12 cellular contexts compared by ENCODE assay signal in genomic region chr1:187691439-187691838, GRCh38.
DNase-seq lines count a peak whose midpoint lies in the region; ATAC-seq, FAIRE-seq and TF ChIP-seq lines count a peak whose summit lies in the region.
"Had no signal": no experiment of that assay in that cellular context is flagged by ENCODE, and none has a peak within 500 bp of the region (broad histone marks: within the 10 kb centered on the region; RNA-seq: fewer than 3 reads in every experiment).

No MANE protein-coding gene starts in this region.

- H3K4me3 ChIP-seq in AG10803 (ENCODE audit: low read length): no peak overlapping the region
- H3K4me3 ChIP-seq in IMR-90 (ENCODE audit: insufficient read depth, low read depth, low read length): no peak overlapping the region
- H3K4me3 ChIP-seq in keratinocyte (ENCODE audit: control insufficient read depth in 2 of 3, extremely low read depth in 1 of 3, insufficient read depth in 2 of 3, low read depth in 1 of 3, low read length in 3 of 3): peak overlapping the region in 1 of 3 experiments; percentile 10
- H3K4me3 ChIP-seq: sigmoid colon had no signal

- H4K8ac ChIP-seq in IMR-90 (ENCODE audit: low read depth in 2 of 2, low read length in 2 of 2): no peak overlapping the region

- H3K4me1 Mint-ChIP-seq in activated naive CD4-positive, alpha-beta T cell treated with anti-CD3 and anti-CD28 coated beads, Interleukin-2, amount 10 ng/mL, durations not matched to agents 7 days and 5 days: no peaks in the 10 kb centered on the region
- H3K4me1 Mint-ChIP-seq: CD14-positive monocyte had no signal

- no peak overlapping the region for H4K91ac ChIP-seq in IMR-90 (ENCODE audit: insufficient read depth, low read depth, low read length)

- H3K9me1 ChIP-seq in IMR-90 (ENCODE audit: insufficient read depth, low read length) (no peaks in the 10 kb centered on the region), keratinocyte (ENCODE audit: control insufficient read depth, extremely low read depth, insufficient read depth, low read length) (no peaks in the 10 kb centered on the region)

- no peak overlapping the region for H2BK5ac ChIP-seq in IMR-90 (ENCODE audit: low read depth, low read length, poor library complexity, severe bottlenecking)

- no peak overlapping the region for H3K56ac ChIP-seq in IMR-90 (ENCODE audit: extremely low read depth, insufficient read depth, low read length)

- H4K20me1 ChIP-seq in IMR-90 (ENCODE audit: insufficient read depth, low read length) (no peaks in the 10 kb centered on the region), keratinocyte (ENCODE audit: control insufficient read depth, extremely low read depth, insufficient read depth, low read length) (no peaks in the 10 kb centered on the region)

- H3K79me1 ChIP-seq in IMR-90 (ENCODE audit: low read depth in 1 of 2, low read length in 2 of 2): no peaks in the 10 kb centered on the region

- no peak for TF ChIP-seq CTCF in AG10803 (conservative IDR thresholded peaks at IDR 0.05; ENCODE audit: low read length)
- TF ChIP-seq CTCF in IMR-90 (conservative IDR thresholded peaks at IDR 0.05; ENCODE audit: low read depth, low read length): no peak
- no peak for TF ChIP-seq CTCF in keratinocyte (optimal IDR thresholded peaks at IDR 0.05 in 1 of 3, IDR thresholded peaks at IDR 0.05 in 1 of 3, conservative IDR thresholded peaks at IDR 0.05 in 1 of 3; ENCODE audit: extremely low read depth in 1 of 3, insufficient read depth in 2 of 3, low read length in 3 of 3)

- WGBS in IMR-90 (ENCODE audit: extremely low coverage in 2 of 2, insufficient read length in 1 of 2), 2 experiments: no CpG with 5 or more reads among the region's 2 CpGs

- H3K27me3 Mint-ChIP-seq in activated naive CD4-positive, alpha-beta T cell treated with anti-CD3 and anti-CD28 coated beads, Interleukin-2, amount 10 ng/mL, durations not matched to agents 7 days and 5 days: no peaks in the 10 kb centered on the region

- H2AFZ ChIP-seq in IMR-90 (replicated peaks; ENCODE audit: low read length, poor library complexity) (no peak overlapping the region), keratinocyte (ENCODE audit: control insufficient read depth, low read length) (peak overlapping the region; percentile 46)

- peaks cover 4% of the 10 kb centered on the region for H3K9me3 Mint-ChIP-seq in activated naive CD4-positive, alpha-beta T cell treated with anti-CD3 and anti-CD28 coated beads, Interleukin-2, amount 10 ng/mL, durations not matched to agents 7 days and 5 days

- peak overlapping the region; percentile 46 for H2AK5ac ChIP-seq in IMR-90 (ENCODE audit: low read depth, low read length)

- H3K4me3 Mint-ChIP-seq in activated naive CD4-positive, alpha-beta T cell treated with anti-CD3 and anti-CD28 coated beads, Interleukin-2, amount 10 ng/mL, durations not matched to agents 7 days and 5 days: no peak overlapping the region
- H3K4me3 Mint-ChIP-seq: CD14-positive monocyte had no signal

- H3K9ac ChIP-seq in IMR-90 (ENCODE audit: low read depth, low read length) (no peak overlapping the region), keratinocyte (ENCODE audit: control insufficient read depth, extremely low read depth, insufficient read depth, low read length) (no peak overlapping the region)

- H2BK20ac ChIP-seq in IMR-90 (ENCODE audit: low read depth, low read length): peak overlapping the region; percentile 45; the same call in 1 of the 2 replicates

- in situ Hi-C loops in IMR-90 (cut with MboI; ENCODE audit: low sequenced_read_pairs): no loop called here

- TF ChIP-seq RAD21 in IMR-90 (IDR thresholded peaks at IDR 0.05; ENCODE audit: low read length): no peak

- H3K36me3 ChIP-seq in IMR-90 (ENCODE audit: control insufficient read depth, insufficient read depth, low read length): no peaks in the 10 kb centered on the region
- H3K36me3 ChIP-seq in keratinocyte (ENCODE audit: control insufficient read depth in 2 of 2, extremely low read depth in 1 of 2, insufficient read depth in 2 of 2, low read length in 2 of 2): no peaks in the 10 kb centered on the region
- H3K36me3 ChIP-seq: sigmoid colon had no signal

- intact Hi-C loops in IMR-90 (cut with micrococcal nuclease): loop anchor here (10.0 kb wide), 1 partner anchor 427 kb away; no protein-coding TSS in a partner anchor

- H4K5ac ChIP-seq in IMR-90 (ENCODE audit: low read depth, low read length): no peak overlapping the region

- H3K36me3 Mint-ChIP-seq in activated naive CD4-positive, alpha-beta T cell treated with anti-CD3 and anti-CD28 coated beads, Interleukin-2, amount 10 ng/mL, durations not matched to agents 7 days and 5 days: no peaks in the 10 kb centered on the region
- H3K36me3 Mint-ChIP-seq: CD14-positive monocyte had no signal

- TF ChIP-seq POLR2A in IMR-90 (IDR thresholded peaks at IDR 0.05; ENCODE audit: low read depth, low read length): no peak

- CTCF ChIA-PET in IMR-90 (lab: Yijun Ruan, JAX): no interaction called here
- CTCF ChIA-PET in activated naive CD4-positive, alpha-beta T cell treated with anti-CD3 and anti-CD28 coated beads, Interleukin-2, amount 10 ng/mL, durations not matched to agents 7 days and 5 days (lab: Charles Lee): no interaction called here

- no peak overlapping the region; the same call in 1 of the 2 replicates for H3K4ac ChIP-seq in IMR-90 (ENCODE audit: low read depth, low read length)

- dilution Hi-C loops in IMR-90 (cut with HindIII; ENCODE audit: low sequenced_read_pairs, unreplicated experiment) (no loop called here), keratinocyte (cut with MboI; ENCODE audit: extremely low pct_ligation_motif_present, low sequenced_read_pairs) (no loop called here)

- no peak overlapping the region for H2AK9ac ChIP-seq in IMR-90 (replicated peaks; ENCODE audit: low read depth, low read length, poor library complexity)

- DNase-seq in AG10803 (ENCODE audit: low read depth): peak; percentile 55
- DNase-seq in IMR-90: peak; percentile 98
- DNase-seq in amniotic epithelial cell (ENCODE audit: low read depth): peak; percentile 94
- DNase-seq in keratinocyte (ENCODE audit: low read depth, low spot score): peak; percentile 82
- DNase-seq in NCI-H1694 treated with DMSO at 0.1 percent for 48 hours (lab: John Stamatoyannopoulos, UW): no peak
- DNase-seq in hippocampal formation (lab: John Stamatoyannopoulos, UW): no peak
- DNase-seq in NCI-H748 treated with DMSO at 0.1 percent for 48 hours (lab: John Stamatoyannopoulos, UW): no peak
- no peak for DNase-seq in activated naive CD4-positive, alpha-beta T cell treated with anti-CD3 and anti-CD28 coated beads, Interleukin-2, amount 10 ng/mL, durations not matched to agents 7 days and 5 days
- DNase-seq: activated effector memory CD4-positive, alpha-beta T cell treated with anti-CD3 and anti-CD28 coated beads, Interleukin-2, amount 50 U/mL, for 16 hours; NCI-H2081 treated with DMSO at 0.1 percent for 48 hours; sigmoid colon had no signal

- H3K14ac ChIP-seq in IMR-90 (replicated peaks; ENCODE audit: low read depth, low read length): 0 out of 2 replicates have a peak overlapping the region, but pooled peaks have one; percentile 24

- peak; percentile 79 for ATAC-seq in IMR-90 (ENCODE audit: low read depth)

- FAIRE-seq in keratinocyte (lab: Jason Lieb, UNC): peak; percentile 84

- no peak overlapping the region for H2BK15ac ChIP-seq in IMR-90 (ENCODE audit: low read depth, low read length)

- POLR2A ChIA-PET in IMR-90 (lab: Charles Lee; ENCODE audit: unreplicated experiment): no interaction called here

- H3K18ac ChIP-seq in IMR-90 (ENCODE audit: low read depth, low read length): no peak overlapping the region

- H3K27me3 ChIP-seq in IMR-90 (ENCODE audit: control insufficient read depth, insufficient read depth, low read length): no peaks in the 10 kb centered on the region
- H3K27me3 ChIP-seq in keratinocyte (ENCODE audit: control insufficient read depth, extremely low read depth, insufficient read depth, low read length): no peaks in the 10 kb centered on the region
- H3K27me3 ChIP-seq: sigmoid colon had no signal

- no peak overlapping the region for H3K27ac Mint-ChIP-seq in activated naive CD4-positive, alpha-beta T cell treated with anti-CD3 and anti-CD28 coated beads, Interleukin-2, amount 10 ng/mL, durations not matched to agents 7 days and 5 days
- H3K27ac Mint-ChIP-seq: CD14-positive monocyte had no signal

- no TSS peak for BruUV-seq in IMR-90 (replicated peaks; lab: Mats Ljungman, UMichigan)

- H3K27ac ChIP-seq in IMR-90 (ENCODE audit: insufficient read depth, low read length) (no peak overlapping the region), keratinocyte (ENCODE audit: control insufficient read depth, insufficient read depth, low read length) (peak overlapping the region; percentile 55)
- H3K27ac ChIP-seq: sigmoid colon had no signal

- H3K4me1 ChIP-seq in IMR-90 (ENCODE audit: control insufficient read depth, insufficient read depth, low read length) (peaks cover 2% of the 10 kb centered on the region; the same call in 1 of the 2 replicates), keratinocyte (ENCODE audit: control insufficient read depth, extremely low read depth, insufficient read depth, low read length) (peaks cover 35% of the 10 kb centered on the region)
- H3K4me1 ChIP-seq: sigmoid colon had no signal

- H2BK120ac ChIP-seq in IMR-90 (ENCODE audit: low read depth, low read length): peak overlapping the region; percentile 48; the same call in 1 of the 2 replicates

- no peak overlapping the region for H3K23ac ChIP-seq in IMR-90 (ENCODE audit: low read depth, low read length)

- no peaks in the 10 kb centered on the region for H3K79me2 ChIP-seq in keratinocyte (ENCODE audit: control insufficient read depth, insufficient read depth, low read length)

- H3K9me3 ChIP-seq in IMR-90 (ENCODE audit: control insufficient read depth, insufficient read depth, low read length) (no peaks in the 10 kb centered on the region), keratinocyte (ENCODE audit: control insufficient read depth, low read depth, low read length) (no peaks in the 10 kb centered on the region)
- H3K9me3 ChIP-seq: sigmoid colon had no signal

- no peak overlapping the region for H3K4me2 ChIP-seq in IMR-90 (ENCODE audit: low read depth, low read length)
- H3K4me2 ChIP-seq in keratinocyte (ENCODE audit: control insufficient read depth, extremely low read depth, insufficient read depth, low read depth, low read length): peak overlapping the region; percentile 42

TF ChIP-seq in IMR-90, 13 proteins besides CTCF, POLR2A, EP300 and RAD21 (continues in another document):
- TF ChIP-seq NFE2L2 (IDR thresholded peaks at IDR 0.05; ENCODE audit: low read depth, low read length) (peak; percentile 77), RFX5 (IDR thresholded peaks at IDR 0.05; ENCODE audit: low read depth, low read length) (peak; percentile 36; the same call in 1 of the 2 replicates), CHD1 (IDR thresholded peaks at IDR 0.05; ENCODE audit: low read depth, low read length) (peak; percentile 63; the same call in 1 of the 2 replicates), MAFK (IDR thresholded peaks at IDR 0.05; ENCODE audit: low read depth, low read length) (0 out of 2 replicates have a peak, but pooled peaks have one; percentile 25), RCOR1 (IDR thresholded peaks at IDR 0.05; ENCODE audit: insufficient replicate concordance, low read length) (peak; percentile 95), CEBPB (IDR thresholded peaks at IDR 0.05; ENCODE audit: low read depth, low read length) (peak; percentile 57), MXI1 (IDR thresholded peaks at IDR 0.05; ENCODE audit: borderline replicate concordance, low read depth, low read length) (peak; percentile 77; the same call in 1 of the 2 replicates)

Comparison
In these comparisons a context has a peak if more than half of its experiments do, and no peak if none do; other contexts are left out.
1. DNase-seq: peak in AG10803 (single experiment), IMR-90 (single experiment), amniotic epithelial cell (single experiment) and keratinocyte (single experiment); none in NCI-H1694 treated with DMSO at 0.1 percent for 48 hours (single experiment), hippocampal formation (0 of 2), NCI-H748 treated with DMSO at 0.1 percent for 48 hours (single experiment) and activated naive CD4-positive, alpha-beta T cell treated with anti-CD3 and anti-CD28 coated beads, Interleukin-2, amount 10 ng/mL, durations not matched to agents 7 days and 5 days (single experiment).